8 cellular contexts compared by ENCODE assay signal in genomic region chr1:212608956-212609700, GRCh38. TPM values are rescaled to one million over a fixed set of nuclear protein-coding genes. Genes with fewer than 3 reads are reported as not detected.
DNase-seq lines count a peak whose midpoint lies in the region; ATAC-seq, FAIRE-seq and TF ChIP-seq lines count a peak whose summit lies in the region.

No MANE protein-coding gene starts in this region.

- H3K4me2 ChIP-seq in H1 (ENCODE audit: insufficient read depth in 1 of 2, low read depth in 2 of 2, low read length in 2 of 2): peak overlapping the region; percentile 96 to 97

- peak overlapping the region; percentile 37 for H4K91ac ChIP-seq in H1 (replicated peaks; ENCODE audit: insufficient read length, low read length)

- CTCF ChIA-PET in activated CD4-positive, alpha-beta memory T cell treated with anti-CD3 and anti-CD28 coated beads for 36 hours (lab: Charles Lee): interaction anchor here (0.6 to 3.5 kb wide), 6 partner anchors 12 to 574 kb away, joined by 3 to 21 read pairs (median 5); partner anchors contain the start of genes DTL and INTS7
- CTCF ChIA-PET in H1 (lab: Charles Lee; ENCODE audit: partially characterized antibody): interaction anchor here (0.7 to 2.7 kb wide), 12 partner anchors 9 to 207 kb away, joined by 3 to 13 read pairs (median 3); no protein-coding TSS in a partner anchor

- H3K56ac ChIP-seq in H1 (replicated peaks; ENCODE audit: insufficient read length, low read depth, low read length): peak overlapping the region; percentile 50

- H3K36me3 Mint-ChIP-seq in activated CD4-positive, alpha-beta memory T cell treated with anti-CD3 and anti-CD28 coated beads for 36 hours: peaks cover 37% of the 10 kb centered on the region
- peaks cover 51% of the 10 kb centered on the region for H3K36me3 Mint-ChIP-seq in stimulated activated effector memory CD8-positive, alpha-beta T cell treated with anti-CD3 and anti-CD28 coated beads, Interleukin-12 subunit alpha, Interleukin-12 subunit beta, amount 100 ng/mL, for 72 hours

- no peak overlapping the region for H2BK120ac ChIP-seq in H1 (replicated peaks; ENCODE audit: low read depth, low read length)

- H3K23ac ChIP-seq in H1 (ENCODE audit: insufficient read length): no peak overlapping the region

- no peak overlapping the region for H2BK12ac ChIP-seq in H1 (ENCODE audit: low read depth, low read length)

- peaks cover 34% of the 10 kb centered on the region for H3K27me3 Mint-ChIP-seq in activated CD4-positive, alpha-beta memory T cell treated with anti-CD3 and anti-CD28 coated beads for 36 hours

- H3K4me1 ChIP-seq in HAP-1: peaks cover 58% of the 10 kb centered on the region
- H3K4me1 ChIP-seq in H1 (replicated peaks in 1 of 4; ENCODE audit: control insufficient read depth in 3 of 4, insufficient read depth in 4 of 4, low read length in 3 of 4): peaks cover 14 to 44% (median 29%) of the 10 kb centered on the region in 4 experiments
- peaks cover 66% of the 10 kb centered on the region for H3K4me1 ChIP-seq in mesodermal cell (ENCODE audit: control insufficient read depth, insufficient read depth, low read length, poor library complexity, severe bottlenecking)

- H3K27ac Mint-ChIP-seq in activated CD4-positive, alpha-beta memory T cell treated with anti-CD3 and anti-CD28 coated beads for 36 hours: peak overlapping the region; percentile 90
- H3K27ac Mint-ChIP-seq in stimulated activated effector memory CD8-positive, alpha-beta T cell treated with anti-CD3 and anti-CD28 coated beads, Interleukin-12 subunit alpha, Interleukin-12 subunit beta, amount 100 ng/mL, for 72 hours: peak overlapping the region; percentile 95

- H4K8ac ChIP-seq in H1 (ENCODE audit: extremely low read depth, insufficient read depth, low read length): peak overlapping the region; percentile 93; the same call in 1 of the 2 replicates

- TF ChIP-seq POLR2A in H1 (IDR thresholded peaks at IDR 0.05; ENCODE audit: control extremely low read depth in 1 of 2, low read depth in 2 of 2, low read length in 2 of 2): peak in 1 of 2 experiments; percentile 53; a peak in 1 of 3 replicates

- H4K20me1 ChIP-seq in H1 (replicated peaks in 1 of 2; ENCODE audit: control insufficient read depth in 1 of 2, insufficient read depth in 2 of 2, low read length in 2 of 2): peaks cover 12 to 16% of the 10 kb centered on the region in 2 experiments

- peak overlapping the region; percentile 63 for H3K18ac ChIP-seq in H1 (ENCODE audit: extremely low read depth, low read length)

- H3K23me2 ChIP-seq in H1 (ENCODE audit: low read depth, low read length): peaks cover 18% of the 10 kb centered on the region

- peak; percentile 52 to 78 for DNase-seq in HAP-1 (ENCODE audit: low spot score in 2 of 2)
- DNase-seq in NAMALWA (ENCODE audit: low spot score): peak; percentile 48
- peak; percentile 62 for DNase-seq in activated CD4-positive, alpha-beta memory T cell treated with anti-CD3 and anti-CD28 coated beads for 36 hours
- DNase-seq in H1 (ENCODE audit: low read depth in 1 of 2, low spot score in 2 of 2): peak in 1 of 2 experiments; percentile 85
- DNase-seq in stimulated activated effector memory CD8-positive, alpha-beta T cell treated with anti-CD3 and anti-CD28 coated beads, Interleukin-12 subunit alpha, Interleukin-12 subunit beta, amount 100 ng/mL, for 72 hours (ENCODE audit: low spot score in 2 of 2): peak; percentile 26 to 80
- no peak for DNase-seq in 8988T

- no peak for FAIRE-seq in H1 (lab: Jason Lieb, UNC)

- H3K4me3 ChIP-seq in GM08714 (ENCODE audit: low read length) (peak overlapping the region; percentile 92), HAP-1 (peak overlapping the region; percentile 76), H1 (ENCODE audit: extremely low read depth in 1 of 4, insufficient read depth in 2 of 4, low read depth in 3 of 4, low read length in 4 of 4) (peak overlapping the region; percentile 51 to 96 (median 74)), mesodermal cell (ENCODE audit: extremely low read depth, insufficient read depth, low read length, poor library complexity, severe bottlenecking) (peak overlapping the region; percentile 84)

- intact Hi-C loops in activated CD4-positive, alpha-beta memory T cell treated with anti-CD3 and anti-CD28 coated beads for 36 hours (cut with micrococcal nuclease): loop anchor here (1.0 to 10.0 kb wide), 9 partner anchors 13 to 574 kb away; partner anchors contain the start of genes BATF3, DTL, INTS7 and NSL1

- H2BK5ac ChIP-seq in H1 (ENCODE audit: low read depth, low read length): peak overlapping the region; percentile 75; the same call in 1 of the 2 replicates

- peak overlapping the region; percentile 30 for H4K5ac ChIP-seq in H1 (ENCODE audit: insufficient read length, low read depth, low read length)

- H3K9me3 ChIP-seq in HAP-1 (no peaks in the 10 kb centered on the region), H1 (ENCODE audit: insufficient read depth in 2 of 2, low read depth in 1 of 2, low read length in 1 of 2) (no peaks in the 10 kb centered on the region), mesodermal cell (ENCODE audit: control insufficient read depth, low read length) (no peaks in the 10 kb centered on the region)

- H3K4ac ChIP-seq in H1 (replicated peaks; ENCODE audit: insufficient read length, low read depth, low read length): no peak overlapping the region

- H2BK20ac ChIP-seq in H1 (ENCODE audit: low read length): no peak overlapping the region

- H2AFZ ChIP-seq in H1 (ENCODE audit: low read length): no peak overlapping the region

- H3K79me1 ChIP-seq in H1 (ENCODE audit: low read depth, low read length): peaks cover 8% of the 10 kb centered on the region

- H3K36me3 ChIP-seq in HAP-1 (replicated peaks) (no peaks in the 10 kb centered on the region), H1 (ENCODE audit: control insufficient read depth in 2 of 4, insufficient read depth in 4 of 4, low read length in 3 of 4) (no peaks in the 10 kb centered on the region), mesodermal cell (ENCODE audit: control insufficient read depth, insufficient read depth, low read length) (peaks cover 12% of the 10 kb centered on the region)

- peak; percentile 46 to 62 for TF ChIP-seq RAD21 in H1 (IDR thresholded peaks at IDR 0.05 in 1 of 2, conservative IDR thresholded peaks at IDR 0.05 in 1 of 2; ENCODE audit: low read depth in 2 of 2, low read length in 2 of 2)

- H3K27me3 ChIP-seq in HAP-1 (ENCODE audit: low read depth) (peaks cover 7% of the 10 kb centered on the region; the same call in 1 of the 2 replicates), H1 (replicated peaks in 1 of 4; ENCODE audit: control insufficient read depth in 3 of 4, extremely low read depth in 1 of 4, insufficient read depth in 3 of 4, low read length in 3 of 4) (peaks cover 10 to 38% (median 27%) of the 10 kb centered on the region in 4 experiments; a peak in 6 of 7 replicates)

- POLR2A ChIA-PET in activated CD4-positive, alpha-beta memory T cell treated with anti-CD3 and anti-CD28 coated beads for 36 hours (lab: Charles Lee): interaction anchor here (0.6 to 2.1 kb wide), 23 partner anchors 9 to 394 kb away, joined by 3 to 34 read pairs (median 4); partner anchors contain the start of genes BATF3 and NENF
- POLR2A ChIA-PET in H1 (lab: Charles Lee; ENCODE audit: partially characterized antibody): interaction anchor here (0.6 to 6.4 kb wide), 97 partner anchors 11 to 1030 kb away, joined by 3 to 94 read pairs (median 4); partner anchors contain the start of genes BATF3, DTL, INTS7 and NENF

- H3K14ac ChIP-seq in H1 (ENCODE audit: insufficient read length): peak overlapping the region; percentile 52

- H3K79me2 ChIP-seq in H1 (ENCODE audit: control insufficient read depth in 1 of 2, insufficient read depth in 2 of 2, low read length in 2 of 2): peaks cover 0 to 47% of the 10 kb centered on the region in 2 experiments; a peak in 2 of 4 replicates

- peak; percentile 38 for ATAC-seq in stimulated activated effector memory CD8-positive, alpha-beta T cell treated with anti-CD3 and anti-CD28 coated beads, Interleukin-12 subunit alpha, Interleukin-12 subunit beta, amount 100 ng/mL, for 72 hours

- no peaks in the 10 kb centered on the region for H3K9me3 Mint-ChIP-seq in activated CD4-positive, alpha-beta memory T cell treated with anti-CD3 and anti-CD28 coated beads for 36 hours
- no peaks in the 10 kb centered on the region for H3K9me3 Mint-ChIP-seq in stimulated activated effector memory CD8-positive, alpha-beta T cell treated with anti-CD3 and anti-CD28 coated beads, Interleukin-12 subunit alpha, Interleukin-12 subunit beta, amount 100 ng/mL, for 72 hours

- no peak overlapping the region for H2AK5ac ChIP-seq in H1 (ENCODE audit: low read depth, low read length)

- H3K4me1 Mint-ChIP-seq in activated CD4-positive, alpha-beta memory T cell treated with anti-CD3 and anti-CD28 coated beads for 36 hours (ENCODE audit: low read depth): peaks cover 59% of the 10 kb centered on the region
- peaks cover 56% of the 10 kb centered on the region for H3K4me1 Mint-ChIP-seq in stimulated activated effector memory CD8-positive, alpha-beta T cell treated with anti-CD3 and anti-CD28 coated beads, Interleukin-12 subunit alpha, Interleukin-12 subunit beta, amount 100 ng/mL, for 72 hours

- no peak for TF ChIP-seq EP300 in H1 (IDR thresholded peaks at IDR 0.05; ENCODE audit: borderline replicate concordance in 1 of 2, low read depth in 2 of 2, low read length in 2 of 2)

- WGBS in H1 (ENCODE audit: extremely low coverage in 1 of 2, insufficient coverage in 1 of 2, insufficient read length in 1 of 2, insufficient replicate concordance in 2 of 2, low coverage in 1 of 2, low lambda C conversion rate in 2 of 2, missing lambda C conversion rate in 1 of 2), 2 experiments: 2% methylated on average over 54 of the region's 76 CpGs; no CpG with 5 or more reads in 1 of the 2 experiments
- WGBS in mesodermal cell (ENCODE audit: insufficient coverage in 2 of 2), 2 experiments: 0 to 1% methylated on average over 25 to 32 of the region's 76 CpGs

- TF ChIP-seq CTCF in H1 (IDR thresholded peaks at IDR 0.05; ENCODE audit: control extremely low read depth in 1 of 3, insufficient read depth in 1 of 3, low read depth in 1 of 3, low read length in 3 of 3): peak; percentile 78 to 82 (median 78)

- peak overlapping the region; percentile 71; the same call in 1 of the 2 replicates for H3K27ac ChIP-seq in H1 (ENCODE audit: low read depth, low read length)
- H3K27ac ChIP-seq in mesodermal cell (ENCODE audit: low read depth, low read length, severe bottlenecking): peak overlapping the region; percentile 97

- peak overlapping the region; percentile 91 for H3K4me3 Mint-ChIP-seq in activated CD4-positive, alpha-beta memory T cell treated with anti-CD3 and anti-CD28 coated beads for 36 hours
- H3K4me3 Mint-ChIP-seq in stimulated activated effector memory CD8-positive, alpha-beta T cell treated with anti-CD3 and anti-CD28 coated beads, Interleukin-12 subunit alpha, Interleukin-12 subunit beta, amount 100 ng/mL, for 72 hours: peak overlapping the region; percentile 89

- H3K9ac ChIP-seq in H1 (replicated peaks in 1 of 4; ENCODE audit: extremely low read depth in 1 of 4, low read depth in 3 of 4, low read length in 3 of 4): peak overlapping the region; percentile 69 to 98 (median 79)

- in situ Hi-C loops in HAP-1 (cut with MboI; ENCODE audit: low sequenced_read_pairs): no loop called here

- H2BK15ac ChIP-seq in H1 (ENCODE audit: low read length): peak overlapping the region; percentile 19; the same call in 1 of the 2 replicates

RNA-seq across cellular contexts. Expression of gene ATF3, which starts 0.6 kb away (rescaled TPM):
- 10 to 100 TPM; 49.7 to 51.5 TPM for total RNA-seq in activated CD4-positive, alpha-beta memory T cell treated with anti-CD3 and anti-CD28 coated beads for 36 hours
- total RNA-seq in H1 (2021; fragmentation: NEBNext Ultra II Directional; extraction: Animal tissue kit (Norgen Biotek cat#: 25700)): 21.5 and 27.7 TPM in 2 replicates
- 12.2 and 13.5 TPM in 2 replicates for polyA plus RNA-seq in H1 (2011; rRNA removed)
- 17.1 TPM for polyA plus RNA-seq in H1 (2011; cell fraction: cytosol; rRNA removed)
- 18.7 TPM for polyA plus RNA-seq in H1 (2011; cell fraction: nucleus; rRNA removed)
- polyA plus RNA-seq in H1 (2012, experiment 1 of 2): 18.2 to 33.8 TPM (median 21.4 TPM) in 4 replicates
- polyA plus RNA-seq in H1 (2012, experiment 2 of 2): 16.1 TPM
- polyA plus RNA-seq in H1 (2013, experiment 1 of 2): 9.1 TPM
- 9.4 TPM for polyA plus RNA-seq in H1 (2013, experiment 2 of 2)
- polyA minus RNA-seq in H1 (2011; rRNA and poly(A)+ RNA removed): 13.6 and 21.4 TPM in 2 replicates
- polyA minus RNA-seq in H1 (2011; cell fraction: cytosol; rRNA and poly(A)+ RNA removed): 15.9 TPM
- polyA minus RNA-seq in H1 (2011; cell fraction: nucleus; rRNA and poly(A)+ RNA removed): 37.1 TPM
- polyA plus RNA-seq in mesodermal cell (2013, experiment 1 of 2): 36.3 TPM
- polyA plus RNA-seq in mesodermal cell (2013, experiment 2 of 2): 47.8 TPM
